ENCODE assay signal across 26 cellular contexts in the genomic region with DNA sequence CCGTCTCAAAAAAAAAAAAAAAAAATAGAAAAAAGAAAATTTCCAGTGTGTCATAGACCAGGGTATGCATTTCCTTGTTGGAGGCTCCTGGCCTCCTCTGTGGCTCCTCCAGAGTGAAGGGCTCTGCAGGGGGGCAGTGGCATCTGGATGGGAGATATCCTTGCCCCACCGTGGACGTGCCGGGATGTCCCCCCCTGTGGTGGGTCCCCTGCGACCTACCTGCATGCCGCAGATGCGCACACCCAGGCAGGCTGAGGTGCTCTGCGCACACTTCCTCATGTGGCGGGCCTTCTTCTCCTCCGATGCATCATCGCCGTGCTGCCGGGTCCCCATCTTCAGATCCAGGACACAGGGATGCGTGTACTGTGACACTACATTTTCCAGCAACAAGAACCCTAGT. TPM values are rescaled to one million over a fixed set of nuclear protein-coding genes. Genes with fewer than 3 reads are reported as not detected.
"Had no signal": no experiment of that assay in that cellular context is flagged by ENCODE, and none has a peak within 500 bp of the region (broad histone marks: within the 10 kb centered on the region; RNA-seq: fewer than 3 reads in every experiment).

No MANE protein-coding gene starts in this region.

- ATAC-seq: heart right ventricle; left ventricle myocardium superior; mucosa of descending colon; natural killer cell treated with Interleukin-12 subunit alpha and Interleukin-12 subunit beta and Interleukin-15 and Interleukin-18, amount 100 ng/mL, for 72 hours; stimulated activated naive B cell treated with anti-CD40 and anti-IgM and Interleukin-4, amounts not matched to agents 10 μg/mL and 1 μg/mL and 100 μg/mL, for 72 hours had no signal

- H3K9me3 Mint-ChIP-seq: mesothelial cell of epicardium; naive B cell; natural killer cell treated with Interleukin-12 subunit alpha and Interleukin-12 subunit beta and Interleukin-15 and Interleukin-18, amount 100 ng/mL, for 72 hours; neural crest cell; stimulated activated naive B cell treated with anti-CD40 and anti-IgM and Interleukin-4, amounts not matched to agents 10 μg/mL and 1 μg/mL and 100 μg/mL, for 72 hours; stimulated activated naive CD8-positive, alpha-beta T cell treated with anti-CD3 and anti-CD28 coated beads, Interleukin-15, Interleukin-2, amounts not matched to agents 100 ng/mL and 50 ng/mL, for 24 hours had no signal

- H3K27me3 ChIP-seq: right lobe of liver, tibial nerve, vagina had no signal

- H3K36me3 Mint-ChIP-seq: mesothelial cell of epicardium; naive B cell; natural killer cell treated with Interleukin-12 subunit alpha and Interleukin-12 subunit beta and Interleukin-15 and Interleukin-18, amount 100 ng/mL, for 72 hours; stimulated activated naive B cell treated with anti-CD40 and anti-IgM and Interleukin-4, amounts not matched to agents 10 μg/mL and 1 μg/mL and 100 μg/mL, for 72 hours had no signal

- H3K9me3 ChIP-seq: heart right ventricle, mucosa of descending colon, right lobe of liver, thoracic aorta, tibial nerve, vagina had no signal

- H3K36me3 ChIP-seq: right lobe of liver, thoracic aorta, tibial nerve, vagina had no signal

- H3K4me3 Mint-ChIP-seq: mesothelial cell of epicardium; naive B cell; natural killer cell treated with Interleukin-12 subunit alpha and Interleukin-12 subunit beta and Interleukin-15 and Interleukin-18, amount 100 ng/mL, for 72 hours; neural crest cell; stimulated activated naive B cell treated with anti-CD40 and anti-IgM and Interleukin-4, amounts not matched to agents 10 μg/mL and 1 μg/mL and 100 μg/mL, for 72 hours; stimulated activated naive CD8-positive, alpha-beta T cell treated with anti-CD3 and anti-CD28 coated beads, Interleukin-15, Interleukin-2, amounts not matched to agents 100 ng/mL and 50 ng/mL, for 24 hours had no signal

- H3K4me1 ChIP-seq: tibial nerve, vagina had no signal

- DNase-seq: dermis blood vessel endothelial cell; effector memory CD4-positive, alpha-beta T cell; heart right ventricle; hippocampal formation; kidney glomerular epithelial cell; left ventricle myocardium superior; mesenchymal stem cell; mucosa of descending colon; naive B cell; small intestine; stimulated activated CD4-positive, alpha-beta T cell treated with anti-CD3 and anti-CD28 coated beads, Interleukin-2, amount 100 ng/mL, for 48 hours; stimulated activated naive B cell treated with anti-CD40 and anti-IgM and Interleukin-4, amounts not matched to agents 10 μg/mL and 1 μg/mL and 100 μg/mL, for 72 hours had no signal

- FAIRE-seq: frontal cortex, islet of Langerhans, small intestine had no signal

- H3K9ac ChIP-seq: parathyroid adenoma had no signal

- H3K27ac ChIP-seq: coronary artery, heart right ventricle, parathyroid adenoma, right lobe of liver, thoracic aorta, tibial nerve, vagina had no signal

- H3K27ac Mint-ChIP-seq: mesothelial cell of epicardium; natural killer cell treated with Interleukin-12 subunit alpha and Interleukin-12 subunit beta and Interleukin-15 and Interleukin-18, amount 100 ng/mL, for 72 hours; progenitor cell of endocrine pancreas; stimulated activated naive B cell treated with anti-CD40 and anti-IgM and Interleukin-4, amounts not matched to agents 10 μg/mL and 1 μg/mL and 100 μg/mL, for 72 hours; stimulated activated naive CD8-positive, alpha-beta T cell treated with anti-CD3 and anti-CD28 coated beads, Interleukin-15, Interleukin-2, amounts not matched to agents 100 ng/mL and 50 ng/mL, for 24 hours had no signal

- H3K4me3 ChIP-seq: coronary artery, heart right ventricle, mucosa of descending colon, right lobe of liver, thoracic aorta, tibial nerve, vagina had no signal

- H2AFZ ChIP-seq: parathyroid adenoma had no signal

- H3K79me2 ChIP-seq: parathyroid adenoma had no signal

RNA-seq across cellular contexts. Expression of a gene that starts 21.5 kb away (rescaled TPM):
- total RNA-seq: frontal cortex; lung microvascular endothelial cell; natural killer cell treated with Interleukin-12 subunit alpha and Interleukin-12 subunit beta and Interleukin-15 and Interleukin-18, amount 100 ng/mL, for 72 hours had no signal
